ENCODE assay signal across 15 cellular contexts in the genomic region with DNA sequence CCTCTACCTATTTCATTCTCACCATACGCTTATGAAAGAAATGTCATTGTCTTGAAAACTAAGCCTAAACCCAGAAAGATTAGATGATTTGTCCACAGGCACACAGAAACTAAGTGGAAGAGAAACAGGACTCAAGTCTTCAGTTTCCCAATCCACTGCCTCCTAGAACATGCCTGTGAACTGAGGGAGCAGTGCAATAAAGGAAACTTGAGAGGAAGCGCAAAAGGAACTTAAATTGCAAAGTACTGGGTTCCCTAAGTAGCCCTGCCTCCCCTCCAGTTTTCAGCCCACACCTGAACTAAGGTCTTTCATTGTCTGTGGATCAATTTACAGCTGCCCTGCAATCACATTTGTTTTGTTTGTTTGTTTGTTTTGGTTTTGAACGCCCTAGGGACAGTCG.
"Had no signal": no experiment of that assay in that cellular context is flagged by ENCODE, and none has a peak within 500 bp of the region (broad histone marks: within the 10 kb centered on the region; RNA-seq: fewer than 3 reads in every experiment).

No MANE protein-coding gene starts in this region.

- H3K4me3 ChIP-seq: ascending aorta, cardiac muscle cell, gastroesophageal sphincter, pancreas, stomach, uterus had no signal

- H3K4me3 Mint-ChIP-seq: activated CD4-positive, alpha-beta memory T cell treated with anti-CD3 and anti-CD28 coated beads, Interleukin-2, amount 10 ng/mL, durations not matched to agents 7 days and 5 days; activated CD4-positive, alpha-beta T cell treated with anti-CD3 and anti-CD28 coated beads for 36 hours; activated naive CD8-positive, alpha-beta T cell treated with anti-CD3 and anti-CD28 coated beads, Interleukin-2, amount 10 ng/mL, durations not matched to agents 7 days and 5 days; neural crest cell had no signal

- H3K27me3 ChIP-seq: ascending aorta, cardiac muscle cell, pancreas, stomach, uterus had no signal

- H3K4me1 ChIP-seq: pancreas, uterus had no signal

- H3K4me1 Mint-ChIP-seq: activated naive CD8-positive, alpha-beta T cell treated with anti-CD3 and anti-CD28 coated beads, Interleukin-2, amount 10 ng/mL, durations not matched to agents 7 days and 5 days had no signal

- H3K9me3 ChIP-seq: ascending aorta, gastroesophageal sphincter, pancreas, stomach, uterus had no signal

- H3K27ac Mint-ChIP-seq: activated CD4-positive, alpha-beta memory T cell treated with anti-CD3 and anti-CD28 coated beads, Interleukin-2, amount 10 ng/mL, durations not matched to agents 7 days and 5 days; activated CD4-positive, alpha-beta T cell treated with anti-CD3 and anti-CD28 coated beads for 36 hours; activated naive CD8-positive, alpha-beta T cell treated with anti-CD3 and anti-CD28 coated beads, Interleukin-2, amount 10 ng/mL, durations not matched to agents 7 days and 5 days had no signal

- DNase-seq: activated CD4-positive, alpha-beta memory T cell treated with anti-CD3 and anti-CD28 coated beads, Interleukin-2, amount 10 ng/mL, durations not matched to agents 7 days and 5 days; activated CD4-positive, alpha-beta T cell treated with anti-CD3 and anti-CD28 coated beads for 36 hours; activated naive CD8-positive, alpha-beta T cell treated with anti-CD3 and anti-CD28 coated beads, Interleukin-2, amount 10 ng/mL, durations not matched to agents 7 days and 5 days; activated T-cell treated with anti-CD3 and anti-CD28 coated beads, Interleukin-2, amount 50 U/mL, for 48 hours; kidney; pancreas; retina; stimulated activated CD4-positive, alpha-beta T cell treated with anti-CD3 and anti-CD28 coated beads, Interleukin-15, amount 100 ng/mL, for 24 hours; stimulated activated CD4-positive, alpha-beta T cell treated with anti-CD3 and anti-CD28 coated beads, Interleukin-4, amount 100 ng/mL, for 24 hours; stomach; uterus had no signal

- H3K9me3 Mint-ChIP-seq: activated CD4-positive, alpha-beta memory T cell treated with anti-CD3 and anti-CD28 coated beads, Interleukin-2, amount 10 ng/mL, durations not matched to agents 7 days and 5 days; activated naive CD8-positive, alpha-beta T cell treated with anti-CD3 and anti-CD28 coated beads, Interleukin-2, amount 10 ng/mL, durations not matched to agents 7 days and 5 days had no signal

- ATAC-seq: activated CD4-positive, alpha-beta T cell treated with anti-CD3 and anti-CD28 coated beads for 36 hours; gastroesophageal sphincter; pancreas had no signal

- H3K36me3 ChIP-seq: ascending aorta, cardiac muscle cell, gastroesophageal sphincter, pancreas, stomach, uterus had no signal
